1 cellular context compared by ENCODE assay signal in the genomic region with DNA sequence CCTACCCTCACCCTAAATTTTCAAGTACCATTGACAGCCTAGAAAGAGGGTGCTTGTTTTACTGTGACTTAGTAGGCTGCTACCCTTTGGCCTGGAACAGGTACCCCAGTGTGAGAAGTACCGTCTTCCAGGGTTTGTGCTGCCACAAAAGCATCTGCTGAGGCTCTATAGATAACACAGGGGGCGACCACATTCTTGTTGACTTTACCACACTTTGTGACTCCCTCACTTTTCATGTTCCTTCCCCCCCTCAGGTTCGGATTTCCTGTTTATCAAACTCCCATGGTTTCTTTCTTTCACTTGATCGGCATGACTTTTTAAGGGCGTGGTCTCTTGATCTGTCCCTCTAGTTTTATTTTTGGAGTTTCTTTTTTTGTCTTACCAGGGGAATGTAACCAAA.
TF ChIP-seq lines count a peak whose summit lies in the region.

No MANE protein-coding gene starts in this region.

TF ChIP-seq in HepG2, 621 proteins besides CTCF, POLR2A, EP300 and RAD21:
- TF ChIP-seq DNMT3B (CRISPR knock-in tag; conservative IDR thresholded peaks at IDR 0.05) (no peak), ZNF232 (CRISPR knock-in tag; IDR thresholded peaks at IDR 0.05; ENCODE audit: borderline replicate concordance) (no peak), REPIN1 (CRISPR knock-in tag; IDR thresholded peaks at IDR 0.05; ENCODE audit: borderline replicate concordance, low read depth) (no peak), ZSCAN31 (CRISPR knock-in tag; IDR thresholded peaks at IDR 0.05; ENCODE audit: low read depth) (no peak), CREM (IDR thresholded peaks at IDR 0.05) (no peak), CREM (CRISPR knock-in tag; IDR thresholded peaks at IDR 0.05) (no peak), FOXO1 (CRISPR knock-in tag; IDR thresholded peaks at IDR 0.05) (no peak), ZNF160 (CRISPR knock-in tag; IDR thresholded peaks at IDR 0.05) (no peak), ZBTB20 (CRISPR knock-in tag; IDR thresholded peaks at IDR 0.05; ENCODE audit: borderline replicate concordance, low read depth) (no peak), NFIC (IDR thresholded peaks at IDR 0.05; ENCODE audit: low read length) (no peak), ZNF317 (CRISPR knock-in tag; IDR thresholded peaks at IDR 0.05) (no peak), ZFY (CRISPR knock-in tag; IDR thresholded peaks at IDR 0.05) (no peak)
- TF ChIP-seq, protein P1, sequence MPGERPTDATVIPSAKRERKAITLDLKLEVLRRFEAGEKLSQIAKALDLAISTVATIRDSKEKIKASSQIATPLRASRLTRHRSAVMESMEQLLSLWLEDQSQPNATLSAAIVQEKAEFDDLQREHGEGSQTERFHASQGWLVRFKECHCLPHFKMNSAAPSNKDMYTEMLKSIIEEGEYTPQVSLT (CRISPR knock-in tag; IDR thresholded peaks at IDR 0.05; ENCODE audit: borderline replicate concordance, low read depth) = no peak
- TF ChIP-seq, protein P2, sequence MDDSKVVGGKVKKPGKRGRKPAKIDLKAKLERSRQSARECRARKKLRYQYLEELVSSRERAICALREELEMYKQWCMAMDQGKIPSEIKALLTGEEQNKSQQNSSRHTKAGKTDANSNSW (CRISPR knock-in tag; IDR thresholded peaks at IDR 0.05; ENCODE audit: borderline replicate concordance) = no peak
